Comparison of ENCODE assay signal across 15 cellular contexts in the genomic region with DNA sequence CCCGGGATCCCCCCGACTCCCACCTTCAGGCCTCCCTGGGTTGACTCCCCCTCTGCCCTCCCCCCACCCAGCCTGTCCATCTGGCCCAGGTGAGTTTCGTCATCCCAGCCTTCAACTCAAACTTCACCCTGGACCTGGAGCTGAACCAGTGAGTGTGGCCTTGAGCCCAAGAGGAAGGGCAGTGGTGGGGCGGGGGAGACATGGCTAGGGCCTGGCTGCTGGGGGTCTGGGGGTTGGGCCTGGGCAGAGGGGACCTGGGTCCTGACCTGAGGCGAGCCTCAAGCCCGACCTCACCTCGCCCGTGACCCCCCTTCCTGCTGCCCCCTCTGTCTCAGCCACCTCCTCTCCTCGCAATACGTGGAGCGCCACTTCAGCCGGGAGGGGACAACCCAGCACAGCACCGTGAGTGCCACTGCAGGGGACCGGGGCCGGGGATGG. TPM values are rescaled to one million over a fixed set of nuclear protein-coding genes. Genes with fewer than 3 reads are reported as not detected.
DNase-seq lines count a peak whose midpoint lies in the region; ATAC-seq lines count a peak whose summit lies in the region.
"Had no signal": no experiment of that assay in that cellular context is flagged by ENCODE, and none has a peak within 500 bp of the region (broad histone marks: within the 10 kb centered on the region; RNA-seq: fewer than 3 reads in every experiment).

No MANE protein-coding gene starts in this region.

- no peaks in the 10 kb centered on the region for H3K27me3 ChIP-seq in right cardiac atrium (ENCODE audit: control insufficient read depth, insufficient read depth)

- no peak overlapping the region for H3K27ac ChIP-seq in right cardiac atrium (ENCODE audit: low read length)

- DNase-seq in right cardiac atrium (peak in 2 of 3 donors; percentile 9 to 45), left ventricle myocardium superior (no peak), RPMI8226 (peak; percentile 2), left lobe of liver (ENCODE audit: low spot score) (no peak)
- DNase-seq in stimulated activated naive CD8-positive, alpha-beta T cell treated with anti-CD3 and anti-CD28 coated beads, Interleukin-15, Interleukin-2, amounts not matched to agents 100 U/mL and 50 U/mL, for 24 hours: no peak
- DNase-seq: ACHN; CD4-positive, alpha-beta memory T cell; DMS153; DMS79 treated with DMSO at 0.1 percent for 48 hours; EL; H9 had no signal

- no peaks in the 10 kb centered on the region for H3K4me1 ChIP-seq in right cardiac atrium (ENCODE audit: control insufficient read depth, insufficient read depth, low read length)

- 71% methylated on average over 15 of the region's 15 CpGs for WGBS in right cardiac atrium

- H3K9me3 ChIP-seq in right cardiac atrium (ENCODE audit: control insufficient read depth, low read length): no peaks in the 10 kb centered on the region

- intact Hi-C loops in right cardiac atrium (cut with DNase I): loop anchor here in 3 of 4 donors (5.0 to 10.0 kb wide), 3 partner anchors 108 to 265 kb away; no protein-coding TSS in a partner anchor
- intact Hi-C loops in left ventricle myocardium superior (cut with micrococcal nuclease): loop anchor here (5.0 to 10.0 kb wide), 2 partner anchors 108 to 255 kb away; no protein-coding TSS in a partner anchor

- H3K4me3 ChIP-seq in right cardiac atrium (ENCODE audit: low read length): no peak overlapping the region
- H3K4me3 ChIP-seq: GM23338 had no signal

- ATAC-seq in right cardiac atrium: no peak
- no peak for ATAC-seq in left ventricle myocardium superior
- peak; percentile 27 for ATAC-seq in left lobe of liver
- ATAC-seq in stimulated activated naive CD8-positive, alpha-beta T cell treated with anti-CD3 and anti-CD28 coated beads, Interleukin-15, Interleukin-2, amounts not matched to agents 100 U/mL and 50 U/mL, for 24 hours: no peak
- no peak for ATAC-seq in GM19397 (IDR thresholded peaks at IDR 0.05; ENCODE audit: unreplicated experiment)
- no peak for ATAC-seq in HG03432 (IDR thresholded peaks at IDR 0.05; ENCODE audit: unreplicated experiment)
- no peak for ATAC-seq in HG03135 (IDR thresholded peaks at IDR 0.05; ENCODE audit: unreplicated experiment)
- ATAC-seq: GM23338 had no signal

RNA-seq across cellular contexts. Expression of a gene that starts 10.9 kb away (rescaled TPM):
- total RNA-seq in right cardiac atrium (10 to 100 TPM in 3 of 4 donors, 1 to 10 TPM in 1; 9.5 to 43.3 (median 34.0) TPM), left ventricle myocardium superior (27.2 TPM), left lobe of liver (0.13 TPM)
- 21.5 TPM for polyA plus RNA-seq in right cardiac atrium

Comparison
In these comparisons a context has a peak if more than half of its experiments do, and no peak if none do; other contexts are left out.
1. DNase-seq: peak in right cardiac atrium (2 of 3) and RPMI8226 (single experiment); none in left ventricle myocardium superior (single experiment), left lobe of liver (single experiment) and stimulated activated naive CD8-positive, alpha-beta T cell treated with anti-CD3 and anti-CD28 coated beads, Interleukin-15, Interleukin-2, amounts not matched to agents 100 U/mL and 50 U/mL, for 24 hours (single experiment).